7 cellular contexts compared by ENCODE assay signal in genomic region chr14:56498112-56498511, GRCh38.
"Had no signal": no experiment of that assay in that cellular context is flagged by ENCODE, and none has a peak within 500 bp of the region (broad histone marks: within the 10 kb centered on the region; RNA-seq: fewer than 3 reads in every experiment).

No MANE protein-coding gene starts in this region.

- ATAC-seq: HepG2 had no signal

- H3K27ac ChIP-seq: GM23248 had no signal

- FAIRE-seq: HepG2 had no signal

- DNase-seq: GM23248, GOT3, H7, HCEC 1CT, HFFc6, KG1 had no signal

- H3K4me3 ChIP-seq: GM23248 had no signal
